In the genomic region with DNA sequence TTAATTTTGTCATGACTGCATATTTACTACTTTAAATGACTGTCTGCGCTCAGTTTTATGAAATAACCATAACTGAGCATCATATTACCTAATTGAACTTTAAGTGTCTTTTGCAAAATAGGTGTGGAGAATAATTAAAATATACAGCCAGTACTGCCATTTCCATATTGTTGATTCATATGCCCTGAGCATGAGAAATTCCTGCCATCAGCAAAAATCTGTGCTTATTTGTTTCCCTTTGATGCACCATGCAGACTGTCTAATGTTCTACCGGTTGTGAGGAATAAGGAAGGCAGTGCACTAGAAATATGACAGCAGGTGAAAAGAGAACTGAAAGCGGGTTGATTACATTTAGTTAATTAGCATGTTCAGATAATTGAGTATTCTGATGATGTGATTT, we compare ENCODE assay signal across 1 cellular context.
TF ChIP-seq lines count a peak whose summit lies in the region.

No MANE protein-coding gene starts in this region.

TF ChIP-seq in GM23338, 12 proteins besides CTCF, POLR2A, EP300 and RAD21 (continued from another document):
- TF ChIP-seq, protein P1, sequence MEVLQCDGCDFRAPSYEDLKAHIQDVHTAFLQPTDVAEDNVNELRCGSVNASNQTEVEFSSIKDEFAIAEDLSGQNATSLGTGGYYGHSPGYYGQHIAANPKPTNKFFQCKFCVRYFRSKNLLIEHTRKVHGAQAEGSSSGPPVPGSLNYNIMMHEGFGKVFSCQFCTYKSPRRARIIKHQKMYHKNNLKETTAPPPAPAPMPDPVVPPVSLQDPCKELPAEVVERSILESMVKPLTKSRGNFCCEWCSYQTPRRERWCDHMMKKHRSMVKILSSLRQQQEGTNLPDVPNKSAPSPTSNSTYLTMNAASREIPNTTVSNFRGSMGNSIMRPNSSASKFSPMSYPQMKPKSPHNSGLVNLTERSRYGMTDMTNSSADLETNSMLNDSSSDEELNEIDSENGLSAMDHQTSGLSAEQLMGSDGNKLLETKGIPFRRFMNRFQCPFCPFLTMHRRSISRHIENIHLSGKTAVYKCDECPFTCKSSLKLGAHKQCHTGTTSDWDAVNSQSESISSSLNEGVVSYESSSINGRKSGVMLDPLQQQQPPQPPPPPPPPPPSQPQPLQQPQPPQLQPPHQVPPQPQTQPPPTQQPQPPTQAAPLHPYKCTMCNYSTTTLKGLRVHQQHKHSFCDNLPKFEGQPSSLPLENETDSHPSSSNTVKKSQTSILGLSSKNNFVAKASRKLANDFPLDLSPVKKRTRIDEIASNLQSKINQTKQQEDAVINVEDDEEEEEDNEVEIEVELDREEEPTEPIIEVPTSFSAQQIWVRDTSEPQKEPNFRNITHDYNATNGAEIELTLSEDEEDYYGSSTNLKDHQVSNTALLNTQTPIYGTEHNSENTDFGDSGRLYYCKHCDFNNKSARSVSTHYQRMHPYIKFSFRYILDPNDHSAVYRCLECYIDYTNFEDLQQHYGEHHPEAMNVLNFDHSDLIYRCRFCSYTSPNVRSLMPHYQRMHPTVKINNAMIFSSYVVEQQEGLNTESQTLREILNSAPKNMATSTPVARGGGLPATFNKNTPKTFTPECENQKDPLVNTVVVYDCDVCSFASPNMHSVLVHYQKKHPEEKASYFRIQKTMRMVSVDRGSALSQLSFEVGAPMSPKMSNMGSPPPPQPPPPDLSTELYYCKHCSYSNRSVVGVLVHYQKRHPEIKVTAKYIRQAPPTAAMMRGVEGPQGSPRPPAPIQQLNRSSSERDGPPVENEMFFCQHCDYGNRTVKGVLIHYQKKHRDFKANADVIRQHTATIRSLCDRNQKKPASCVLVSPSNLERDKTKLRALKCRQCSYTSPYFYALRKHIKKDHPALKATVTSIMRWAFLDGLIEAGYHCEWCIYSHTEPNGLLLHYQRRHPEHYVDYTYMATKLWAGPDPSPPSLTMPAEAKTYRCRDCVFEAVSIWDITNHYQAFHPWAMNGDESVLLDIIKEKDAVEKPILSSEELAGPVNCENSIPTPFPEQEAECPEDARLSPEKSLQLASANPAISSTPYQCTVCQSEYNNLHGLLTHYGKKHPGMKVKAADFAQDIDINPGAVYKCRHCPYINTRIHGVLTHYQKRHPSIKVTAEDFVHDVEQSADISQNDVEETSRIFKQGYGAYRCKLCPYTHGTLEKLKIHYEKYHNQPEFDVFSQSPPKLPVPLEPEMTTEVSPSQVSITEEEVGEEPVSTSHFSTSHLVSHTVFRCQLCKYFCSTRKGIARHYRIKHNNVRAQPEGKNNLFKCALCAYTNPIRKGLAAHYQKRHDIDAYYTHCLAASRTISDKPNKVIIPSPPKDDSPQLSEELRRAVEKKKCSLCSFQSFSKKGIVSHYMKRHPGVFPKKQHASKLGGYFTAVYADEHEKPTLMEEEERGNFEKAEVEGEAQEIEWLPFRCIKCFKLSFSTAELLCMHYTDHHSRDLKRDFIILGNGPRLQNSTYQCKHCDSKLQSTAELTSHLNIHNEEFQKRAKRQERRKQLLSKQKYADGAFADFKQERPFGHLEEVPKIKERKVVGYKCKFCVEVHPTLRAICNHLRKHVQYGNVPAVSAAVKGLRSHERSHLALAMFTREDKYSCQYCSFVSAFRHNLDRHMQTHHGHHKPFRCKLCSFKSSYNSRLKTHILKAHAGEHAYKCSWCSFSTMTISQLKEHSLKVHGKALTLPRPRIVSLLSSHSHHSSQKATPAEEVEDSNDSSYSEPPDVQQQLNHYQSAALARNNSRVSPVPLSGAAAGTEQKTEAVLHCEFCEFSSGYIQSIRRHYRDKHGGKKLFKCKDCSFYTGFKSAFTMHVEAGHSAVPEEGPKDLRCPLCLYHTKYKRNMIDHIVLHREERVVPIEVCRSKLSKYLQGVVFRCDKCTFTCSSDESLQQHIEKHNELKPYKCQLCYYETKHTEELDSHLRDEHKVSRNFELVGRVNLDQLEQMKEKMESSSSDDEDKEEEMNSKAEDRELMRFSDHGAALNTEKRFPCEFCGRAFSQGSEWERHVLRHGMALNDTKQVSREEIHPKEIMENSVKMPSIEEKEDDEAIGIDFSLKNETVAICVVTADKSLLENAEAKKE (CRISPR knock-in tag; IDR thresholded peaks at IDR 0.05) = no peak
- TF ChIP-seq, protein P2, sequence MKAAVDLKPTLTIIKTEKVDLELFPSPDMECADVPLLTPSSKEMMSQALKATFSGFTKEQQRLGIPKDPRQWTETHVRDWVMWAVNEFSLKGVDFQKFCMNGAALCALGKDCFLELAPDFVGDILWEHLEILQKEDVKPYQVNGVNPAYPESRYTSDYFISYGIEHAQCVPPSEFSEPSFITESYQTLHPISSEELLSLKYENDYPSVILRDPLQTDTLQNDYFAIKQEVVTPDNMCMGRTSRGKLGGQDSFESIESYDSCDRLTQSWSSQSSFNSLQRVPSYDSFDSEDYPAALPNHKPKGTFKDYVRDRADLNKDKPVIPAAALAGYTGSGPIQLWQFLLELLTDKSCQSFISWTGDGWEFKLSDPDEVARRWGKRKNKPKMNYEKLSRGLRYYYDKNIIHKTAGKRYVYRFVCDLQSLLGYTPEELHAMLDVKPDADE (IDR thresholded peaks at IDR 0.05) = no peak
- no peak for TF ChIP-seq EZH2 (IDR thresholded peaks at IDR 0.05; ENCODE audit: low read depth, unreplicated experiment)
- no peak for TF ChIP-seq EZH2phosphoT487 (IDR thresholded peaks at IDR 0.05; ENCODE audit: unreplicated experiment)
